11 cellular contexts compared by ENCODE assay signal in the genomic region with DNA sequence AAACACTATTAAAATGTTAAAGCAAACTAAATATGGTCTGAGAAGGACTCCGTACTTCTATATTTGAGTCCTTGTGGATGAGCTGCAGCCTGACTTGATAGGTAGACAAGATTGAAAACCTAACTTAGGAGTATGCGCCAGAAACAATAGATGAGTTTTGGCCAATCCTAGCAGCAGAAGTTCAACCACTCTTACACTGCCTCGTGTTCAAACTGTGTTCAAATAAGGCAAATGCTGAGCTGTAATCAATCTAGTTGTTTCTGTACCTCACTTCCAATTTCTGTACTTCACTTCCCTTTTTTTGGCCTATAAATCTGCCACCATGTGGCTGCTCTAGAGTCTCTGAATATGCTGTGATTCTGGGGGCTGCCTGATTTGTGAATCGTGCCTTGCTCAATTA. TPM values are rescaled to one million over a fixed set of nuclear protein-coding genes. Genes with fewer than 3 reads are reported as not detected.
A peak's percentile ranks its signal among the peaks of the same experiment; 100 is the strongest.
DNase-seq lines count a peak whose midpoint lies in the region; ATAC-seq and TF ChIP-seq lines count a peak whose summit lies in the region.
"Had no signal": no experiment of that assay in that cellular context is flagged by ENCODE, and none has a peak within 500 bp of the region (broad histone marks: within the 10 kb centered on the region; RNA-seq: fewer than 3 reads in every experiment).

No MANE protein-coding gene starts in this region.

- H3K4me3 Mint-ChIP-seq in activated CD4-positive, alpha-beta T cell treated with anti-CD3 and anti-CD28 coated beads, Interleukin-2, amount 10 ng/mL, durations not matched to agents 7 days and 5 days, result no peak overlapping the region
- no peak overlapping the region for H3K4me3 Mint-ChIP-seq in CD4-positive, alpha-beta T cell
- H3K4me3 Mint-ChIP-seq: stimulated activated naive CD8-positive, alpha-beta T cell treated with anti-CD3 and anti-CD28 coated beads, Interleukin-15, Interleukin-2, amounts not matched to agents 100 ng/mL and 50 ng/mL, for 24 hours had no signal

- ATAC-seq in GM19452 (IDR thresholded peaks at IDR 0.05; ENCODE audit: unreplicated experiment), result peak; percentile 78
- ATAC-seq in HG03159 (IDR thresholded peaks at IDR 0.05; ENCODE audit: unreplicated experiment), result peak; percentile 94
- ATAC-seq in CD4-positive, alpha-beta T cell (ENCODE audit: poor library complexity), result no peak

- TF ChIP-seq CTCF in CD4-positive, alpha-beta T cell (IDR thresholded peaks at IDR 0.05), result no peak

- H3K9me3 Mint-ChIP-seq in activated CD4-positive, alpha-beta T cell treated with anti-CD3 and anti-CD28 coated beads, Interleukin-2, amount 10 ng/mL, durations not matched to agents 7 days and 5 days, result no peaks in the 10 kb centered on the region
- no peaks in the 10 kb centered on the region for H3K9me3 Mint-ChIP-seq in CD4-positive, alpha-beta T cell
- H3K9me3 Mint-ChIP-seq: stimulated activated naive CD8-positive, alpha-beta T cell treated with anti-CD3 and anti-CD28 coated beads, Interleukin-15, Interleukin-2, amounts not matched to agents 100 ng/mL and 50 ng/mL, for 24 hours had no signal

- no peak overlapping the region for H3K27ac ChIP-seq in CD4-positive, alpha-beta T cell (ENCODE audit: low read depth, low read length)
- H3K27ac ChIP-seq: right lobe of liver had no signal

- H3K36me3 Mint-ChIP-seq in activated CD4-positive, alpha-beta T cell treated with anti-CD3 and anti-CD28 coated beads, Interleukin-2, amount 10 ng/mL, durations not matched to agents 7 days and 5 days (ENCODE audit: low read depth), result peaks cover 2% of the 10 kb centered on the region
- H3K36me3 Mint-ChIP-seq in CD4-positive, alpha-beta T cell (ENCODE audit: low read depth), result no peaks in the 10 kb centered on the region

- no peaks in the 10 kb centered on the region for H3K4me1 Mint-ChIP-seq in activated CD4-positive, alpha-beta T cell treated with anti-CD3 and anti-CD28 coated beads, Interleukin-2, amount 10 ng/mL, durations not matched to agents 7 days and 5 days
- no peaks in the 10 kb centered on the region for H3K4me1 Mint-ChIP-seq in CD4-positive, alpha-beta T cell (ENCODE audit: low read depth)

- intact Hi-C loops in CD4-positive, alpha-beta T cell (cut with DNase I, micrococcal nuclease), result no loop called here

- H3K9me3 ChIP-seq in CD4-positive, alpha-beta T cell (ENCODE audit: control insufficient read depth, low read length), result no peaks in the 10 kb centered on the region

- CTCF ChIA-PET in activated CD4-positive, alpha-beta T cell treated with anti-CD3 and anti-CD28 coated beads, Interleukin-2, amount 10 ng/mL, durations not matched to agents 7 days and 5 days (lab: Charles Lee), result no interaction called here
- CTCF ChIA-PET in CD4-positive, alpha-beta T cell (lab: Charles Lee), result interaction anchor here (1.2 kb wide), 1 partner anchor 103 kb away, joined by 3 read pairs; no protein-coding TSS in a partner anchor

- no peaks in the 10 kb centered on the region for H3K27me3 Mint-ChIP-seq in activated CD4-positive, alpha-beta T cell treated with anti-CD3 and anti-CD28 coated beads, Interleukin-2, amount 10 ng/mL, durations not matched to agents 7 days and 5 days
- no peaks in the 10 kb centered on the region for H3K27me3 Mint-ChIP-seq in CD4-positive, alpha-beta T cell
- H3K27me3 Mint-ChIP-seq: stimulated activated naive CD8-positive, alpha-beta T cell treated with anti-CD3 and anti-CD28 coated beads, Interleukin-15, Interleukin-2, amounts not matched to agents 100 ng/mL and 50 ng/mL, for 24 hours had no signal

- POLR2A ChIA-PET in activated CD4-positive, alpha-beta T cell treated with anti-CD3 and anti-CD28 coated beads, Interleukin-2, amount 10 ng/mL, durations not matched to agents 7 days and 5 days (lab: Charles Lee), result no interaction called here
- POLR2A ChIA-PET in CD4-positive, alpha-beta T cell (lab: Charles Lee), result no interaction called here

- H3K27ac Mint-ChIP-seq in activated CD4-positive, alpha-beta T cell treated with anti-CD3 and anti-CD28 coated beads, Interleukin-2, amount 10 ng/mL, durations not matched to agents 7 days and 5 days, result no peak overlapping the region
- H3K27ac Mint-ChIP-seq in CD4-positive, alpha-beta T cell, result no peak overlapping the region
- H3K27ac Mint-ChIP-seq: stimulated activated naive CD8-positive, alpha-beta T cell treated with anti-CD3 and anti-CD28 coated beads, Interleukin-15, Interleukin-2, amounts not matched to agents 100 ng/mL and 50 ng/mL, for 24 hours had no signal

- DNase-seq in AML-193 (lab: John Stamatoyannopoulos, UW) (peak; percentile 40 to 67), SKM-1 (lab: John Stamatoyannopoulos, UW; ENCODE audit: unreplicated experiment) (peak; percentile 24), hypothalamus (lab: John Stamatoyannopoulos, UW) (no peak)
- DNase-seq in activated CD4-positive, alpha-beta T cell treated with anti-CD3 and anti-CD28 coated beads, Interleukin-2, amount 10 ng/mL, durations not matched to agents 7 days and 5 days, result no peak
- no peak for DNase-seq in CD4-positive, alpha-beta T cell
- no peak for DNase-seq in stimulated activated CD4-positive, alpha-beta T cell treated with anti-CD3 and anti-CD28 coated beads, Interleukin-4, amount 100 ng/mL, for 4 hours
- DNase-seq: NCI-H146, right lobe of liver had no signal

- H3K27me3 ChIP-seq in CD4-positive, alpha-beta T cell (ENCODE audit: control insufficient read depth, insufficient read depth, low read length), result no peaks in the 10 kb centered on the region
- H3K27me3 ChIP-seq: right lobe of liver had no signal

RNA-seq across cellular contexts. Expression of a gene that starts 13.2 kb away (rescaled TPM):
- 10 to 100 TPM; 61.0 to 63.1 TPM for total RNA-seq in activated CD4-positive, alpha-beta T cell treated with anti-CD3 and anti-CD28 coated beads, Interleukin-2, amount 10 ng/mL, durations not matched to agents 7 days and 5 days
- 100 to 1,000 TPM; 175 to 178 TPM for total RNA-seq in CD4-positive, alpha-beta T cell

Comparison
In these comparisons a context has a peak if more than half of its experiments do, and no peak if none do; other contexts are left out.
1. DNase-seq: peak in AML-193 (2 of 2) and SKM-1 (single experiment); none in activated CD4-positive, alpha-beta T cell treated with anti-CD3 and anti-CD28 coated beads, Interleukin-2, amount 10 ng/mL, durations not matched to agents 7 days and 5 days (single experiment), CD4-positive, alpha-beta T cell (0 of 10), hypothalamus (0 of 51) and stimulated activated CD4-positive, alpha-beta T cell treated with anti-CD3 and anti-CD28 coated beads, Interleukin-4, amount 100 ng/mL, for 4 hours (0 of 2).